In genomic region chr2:42712934-42713333, GRCh38 we compare ENCODE assay signal across 36 cellular contexts. TPM values are rescaled to one million over a fixed set of nuclear protein-coding genes. Genes with fewer than 3 reads are reported as not detected.
"Had no signal": no experiment of that assay in that cellular context is flagged by ENCODE, and none has a peak within 500 bp of the region (broad histone marks: within the 10 kb centered on the region; RNA-seq: fewer than 3 reads in every experiment).

No MANE protein-coding gene starts in this region.

- H3K4me3 ChIP-seq: ascending aorta, breast epithelium, cardiac muscle cell, colonic mucosa, dorsolateral prefrontal cortex, esophagus muscularis mucosa, gastrocnemius medialis, heart left ventricle had no signal

- H3K27me3 Mint-ChIP-seq: activated CD4-positive, alpha-beta memory T cell treated with anti-CD3 and anti-CD28 coated beads, Interleukin-2, amount 10 ng/mL, durations not matched to agents 7 days and 5 days; activated CD4-positive, alpha-beta T cell treated with anti-CD3 and anti-CD28 coated beads, Interleukin-2, amount 10 ng/mL, durations not matched to agents 7 days and 5 days; activated naive CD4-positive, alpha-beta T cell treated with anti-CD3 and anti-CD28 coated beads, Interleukin-2, amount 10 ng/mL, durations not matched to agents 7 days and 5 days; activated naive CD8-positive, alpha-beta T cell treated with anti-CD3 and anti-CD28 coated beads, Interleukin-2, amount 10 ng/mL, durations not matched to agents 7 days and 5 days; activated T-cell treated with anti-CD3 and anti-CD28 coated beads, Interleukin-2, amount 50 U/mL, for 24 hours; brain; dendritic cell treated with granulocyte-macrophage colony-stimulating factor and Interleukin-4, amounts not matched to agents 40 ng/mL and 50 ng/mL, for 4 days; T-helper 17 cell had no signal

- H3K27me3 ChIP-seq: ascending aorta, breast epithelium, cardiac muscle cell, colonic mucosa, dorsolateral prefrontal cortex, esophagus muscularis mucosa, foreskin keratinocyte, gastrocnemius medialis, heart left ventricle had no signal

- H3K4me3 Mint-ChIP-seq: activated CD4-positive, alpha-beta memory T cell treated with anti-CD3 and anti-CD28 coated beads, Interleukin-2, amount 10 ng/mL, durations not matched to agents 7 days and 5 days; activated CD4-positive, alpha-beta T cell treated with anti-CD3 and anti-CD28 coated beads, Interleukin-2, amount 10 ng/mL, durations not matched to agents 7 days and 5 days; activated naive CD4-positive, alpha-beta T cell treated with anti-CD3 and anti-CD28 coated beads, Interleukin-2, amount 10 ng/mL, durations not matched to agents 7 days and 5 days; activated naive CD8-positive, alpha-beta T cell treated with anti-CD3 and anti-CD28 coated beads, Interleukin-2, amount 10 ng/mL, durations not matched to agents 7 days and 5 days; activated T-cell treated with anti-CD3 and anti-CD28 coated beads, Interleukin-2, amount 50 U/mL, for 24 hours; activated T-cell treated with anti-CD3 and anti-CD28 coated beads, Interleukin-2, amount 50 U/mL, for 72 hours; brain; dendritic cell treated with granulocyte-macrophage colony-stimulating factor and Interleukin-4, amounts not matched to agents 40 ng/mL and 50 ng/mL, for 4 days; T-helper 17 cell; T-helper 2 cell treated with Interferon-gamma antibody and Interleukin-4, amounts not matched to agents 5 μg/mL and 100 μg/mL, for 36 hours had no signal

- ATAC-seq: activated naive CD4-positive, alpha-beta T cell treated with anti-CD3 and anti-CD28 coated beads, Interleukin-2, amount 50 U/mL, for 72 hours; activated T-cell treated with anti-CD3 and anti-CD28 coated beads, Interleukin-2, amount 50 U/mL, for 72 hours; foreskin keratinocyte; gastrocnemius medialis; heart left ventricle; T-helper 17 cell had no signal

- H3K27ac Mint-ChIP-seq: activated CD4-positive, alpha-beta memory T cell treated with anti-CD3 and anti-CD28 coated beads, Interleukin-2, amount 10 ng/mL, durations not matched to agents 7 days and 5 days; activated CD4-positive, alpha-beta T cell treated with anti-CD3 and anti-CD28 coated beads, Interleukin-2, amount 10 ng/mL, durations not matched to agents 7 days and 5 days; activated naive CD4-positive, alpha-beta T cell treated with anti-CD3 and anti-CD28 coated beads, Interleukin-2, amount 10 ng/mL, durations not matched to agents 7 days and 5 days; activated naive CD4-positive, alpha-beta T cell treated with anti-CD3 and anti-CD28 coated beads, Interleukin-2, amount 50 U/mL, for 72 hours; activated naive CD8-positive, alpha-beta T cell treated with anti-CD3 and anti-CD28 coated beads, Interleukin-2, amount 10 ng/mL, durations not matched to agents 7 days and 5 days; activated T-cell treated with anti-CD3 and anti-CD28 coated beads, Interleukin-2, amount 50 U/mL, for 24 hours; activated T-cell treated with anti-CD3 and anti-CD28 coated beads, Interleukin-2, amount 50 U/mL, for 72 hours; brain; dendritic cell treated with granulocyte-macrophage colony-stimulating factor and Interleukin-4, amounts not matched to agents 40 ng/mL and 50 ng/mL, for 4 days; T-helper 17 cell; T-helper 2 cell treated with Interferon-gamma antibody and Interleukin-4, amounts not matched to agents 5 μg/mL and 100 μg/mL, for 36 hours had no signal

- H3K9me3 Mint-ChIP-seq: activated CD4-positive, alpha-beta memory T cell treated with anti-CD3 and anti-CD28 coated beads, Interleukin-2, amount 10 ng/mL, durations not matched to agents 7 days and 5 days; activated CD4-positive, alpha-beta T cell treated with anti-CD3 and anti-CD28 coated beads, Interleukin-2, amount 10 ng/mL, durations not matched to agents 7 days and 5 days; activated naive CD4-positive, alpha-beta T cell treated with anti-CD3 and anti-CD28 coated beads, Interleukin-2, amount 10 ng/mL, durations not matched to agents 7 days and 5 days; activated naive CD4-positive, alpha-beta T cell treated with anti-CD3 and anti-CD28 coated beads, Interleukin-2, amount 50 U/mL, for 72 hours; activated T-cell treated with anti-CD3 and anti-CD28 coated beads, Interleukin-2, amount 50 U/mL, for 24 hours; activated T-cell treated with anti-CD3 and anti-CD28 coated beads, Interleukin-2, amount 50 U/mL, for 72 hours; brain; dendritic cell treated with granulocyte-macrophage colony-stimulating factor and Interleukin-4, amounts not matched to agents 40 ng/mL and 50 ng/mL, for 4 days; T-helper 2 cell treated with Interferon-gamma antibody and Interleukin-4, amounts not matched to agents 5 μg/mL and 100 μg/mL, for 36 hours had no signal

- H3K9me3 ChIP-seq: ascending aorta, breast epithelium, colonic mucosa, esophagus muscularis mucosa, gastrocnemius medialis, heart left ventricle had no signal

- H3K27ac ChIP-seq: ascending aorta, breast epithelium, cardiac muscle cell, colonic mucosa, dorsolateral prefrontal cortex, esophagus muscularis mucosa, foreskin keratinocyte, gastrocnemius medialis, heart left ventricle, WERI-Rb-1 had no signal

- H3K4me1 ChIP-seq: ascending aorta, breast epithelium, colonic mucosa, esophagus muscularis mucosa, foreskin keratinocyte, gastrocnemius medialis, heart left ventricle had no signal

- DNase-seq: activated CD4-positive, alpha-beta memory T cell treated with anti-CD3 and anti-CD28 coated beads, Interleukin-2, amount 10 ng/mL, durations not matched to agents 7 days and 5 days; activated CD4-positive, alpha-beta T cell treated with anti-CD3 and anti-CD28 coated beads for 4 hours; activated CD4-positive, alpha-beta T cell treated with anti-CD3 and anti-CD28 coated beads, Interleukin-2, amount 10 ng/mL, durations not matched to agents 7 days and 5 days; activated CD4-positive, alpha-beta T cell treated with anti-CD3 and anti-CD28 coated beads, Interleukin-2, amount 50 U/mL, for 4 hours; activated CD4-positive, CD25-positive, alpha-beta regulatory T cell; activated CD4-positive, CD25-positive, alpha-beta regulatory T cell treated with anti-CD3 and anti-CD28 coated beads, Interleukin-2, amount 50 U/mL, for 72 hours; activated CD8-positive, alpha-beta memory T cell treated with anti-CD3 and anti-CD28 coated beads, Interleukin-2, amount 50 U/mL, for 48 hours; activated gamma-delta T cell; activated naive CD4-positive, alpha-beta T cell; activated naive CD4-positive, alpha-beta T cell treated with anti-CD3 and anti-CD28 coated beads, Interleukin-2, amount 10 ng/mL, durations not matched to agents 7 days and 5 days; activated naive CD8-positive, alpha-beta T cell treated with anti-CD3 and anti-CD28 coated beads, Interleukin-2, amount 10 ng/mL, durations not matched to agents 7 days and 5 days; activated T-cell treated with anti-CD3 and anti-CD28 coated beads for 4 hours; activated T-cell treated with anti-CD3 and anti-CD28 coated beads, Interleukin-2, amount 50 U/mL, for 24 hours; activated T-cell treated with anti-CD3 and anti-CD28 coated beads, Interleukin-2, amount 50 U/mL, for 72 hours; central memory CD4-positive, alpha-beta T cell; cerebellar nuclear complex; colonic mucosa; dorsolateral prefrontal cortex; effector memory CD4-positive, alpha-beta T cell; erythroblast; foreskin keratinocyte; gastrocnemius medialis; glutamatergic neuron; heart left ventricle; T-helper 1 cell; T-helper 17 cell; T1000; WERI-Rb-1 had no signal

- H3K4me1 Mint-ChIP-seq: activated CD4-positive, alpha-beta memory T cell treated with anti-CD3 and anti-CD28 coated beads, Interleukin-2, amount 10 ng/mL, durations not matched to agents 7 days and 5 days; activated CD4-positive, alpha-beta T cell treated with anti-CD3 and anti-CD28 coated beads, Interleukin-2, amount 10 ng/mL, durations not matched to agents 7 days and 5 days; activated naive CD4-positive, alpha-beta T cell treated with anti-CD3 and anti-CD28 coated beads, Interleukin-2, amount 10 ng/mL, durations not matched to agents 7 days and 5 days; activated naive CD8-positive, alpha-beta T cell treated with anti-CD3 and anti-CD28 coated beads, Interleukin-2, amount 10 ng/mL, durations not matched to agents 7 days and 5 days; brain had no signal

RNA-seq across cellular contexts. Expression of gene OXER1, which starts 51.0 kb away (rescaled TPM):
- total RNA-seq: activated CD4-positive, alpha-beta memory T cell treated with anti-CD3 and anti-CD28 coated beads, Interleukin-2, amount 10 ng/mL, durations not matched to agents 7 days and 5 days; activated CD4-positive, alpha-beta T cell treated with anti-CD3 and anti-CD28 coated beads, Interleukin-2, amount 10 ng/mL, durations not matched to agents 7 days and 5 days; activated naive CD8-positive, alpha-beta T cell treated with anti-CD3 and anti-CD28 coated beads, Interleukin-2, amount 10 ng/mL, durations not matched to agents 7 days and 5 days had no signal
